ENCODE assay signal across 1 cellular context in the genomic region with DNA sequence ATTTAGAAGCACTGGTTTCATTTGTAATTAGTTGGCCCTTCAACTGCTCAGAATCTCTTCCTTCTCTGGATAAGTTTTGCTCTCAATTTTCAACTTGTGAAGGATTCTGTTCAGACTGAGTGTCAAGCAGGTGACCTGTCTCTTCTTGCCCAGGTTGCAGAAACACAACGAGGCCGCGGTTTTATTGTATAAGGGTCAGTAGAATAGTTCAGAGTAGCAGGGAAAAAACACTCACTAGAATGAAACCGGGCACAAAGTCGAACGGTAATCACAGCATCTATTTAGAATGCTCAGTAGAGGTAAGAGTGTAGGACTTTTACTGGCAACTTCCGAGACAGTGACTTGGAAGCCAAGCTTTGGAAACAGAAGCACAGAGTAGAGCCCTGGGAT.
TF ChIP-seq lines count a peak whose summit lies in the region.

No MANE protein-coding gene starts in this region.

TF ChIP-seq in HepG2, 621 proteins besides CTCF, POLR2A, EP300 and RAD21:
- TF ChIP-seq HNF4A (CRISPR knock-in tag; IDR thresholded peaks at IDR 0.05) (peak; percentile 45; the same call in 1 of the 2 replicates), HNF4G (IDR thresholded peaks at IDR 0.05; ENCODE audit: borderline replicate concordance, low read depth, low read length) (peak; percentile 19; the same call in 1 of the 2 replicates), HNF4G (CRISPR knock-in tag; IDR thresholded peaks at IDR 0.05; ENCODE audit: borderline replicate concordance, low read depth) (no peak), ZNF549 (CRISPR knock-in tag; IDR thresholded peaks at IDR 0.05) (no peak), GATAD2A (CRISPR knock-in tag; IDR thresholded peaks at IDR 0.05) (0 out of 2 replicates have a peak, but pooled peaks have one; percentile 10)
- TF ChIP-seq, protein P1, sequence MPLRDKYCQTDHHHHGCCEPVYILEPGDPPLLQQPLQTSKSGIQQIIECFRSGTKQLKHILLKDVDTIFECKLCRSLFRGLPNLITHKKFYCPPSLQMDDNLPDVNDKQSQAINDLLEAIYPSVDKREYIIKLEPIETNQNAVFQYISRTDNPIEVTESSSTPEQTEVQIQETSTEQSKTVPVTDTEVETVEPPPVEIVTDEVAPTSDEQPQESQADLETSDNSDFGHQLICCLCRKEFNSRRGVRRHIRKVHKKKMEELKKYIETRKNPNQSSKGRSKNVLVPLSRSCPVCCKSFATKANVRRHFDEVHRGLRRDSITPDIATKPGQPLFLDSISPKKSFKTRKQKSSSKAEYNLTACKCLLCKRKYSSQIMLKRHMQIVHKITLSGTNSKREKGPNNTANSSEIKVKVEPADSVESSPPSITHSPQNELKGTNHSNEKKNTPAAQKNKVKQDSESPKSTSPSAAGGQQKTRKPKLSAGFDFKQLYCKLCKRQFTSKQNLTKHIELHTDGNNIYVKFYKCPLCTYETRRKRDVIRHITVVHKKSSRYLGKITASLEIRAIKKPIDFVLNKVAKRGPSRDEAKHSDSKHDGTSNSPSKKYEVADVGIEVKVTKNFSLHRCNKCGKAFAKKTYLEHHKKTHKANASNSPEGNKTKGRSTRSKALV (CRISPR knock-in tag; IDR thresholded peaks at IDR 0.05) = 0 out of 2 replicates have a peak, but pooled peaks have one; percentile 56
